ENCODE assay signal across 2 cellular contexts in the genomic region with DNA sequence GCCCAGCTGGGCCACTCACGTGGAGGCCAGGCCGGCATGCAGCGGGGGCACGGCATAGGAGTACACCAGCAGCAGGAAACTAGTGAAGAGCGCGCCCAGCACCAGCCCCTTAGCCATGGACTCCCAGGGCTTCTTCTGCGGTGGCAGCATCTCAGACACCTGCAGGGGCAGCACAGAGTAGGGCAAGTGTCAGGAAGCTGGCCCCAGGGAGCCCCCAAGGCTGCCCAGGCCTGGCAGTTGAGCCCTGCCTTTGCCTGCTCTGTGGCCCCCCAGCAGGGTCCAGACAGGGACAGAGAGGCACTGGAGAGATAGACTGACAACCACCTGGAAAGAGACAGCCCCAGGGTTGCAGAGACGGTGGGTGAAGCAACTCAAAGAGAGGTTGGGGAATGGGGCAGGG.
TF ChIP-seq lines count a peak whose summit lies in the region.

No MANE protein-coding gene starts in this region.

TF ChIP-seq in A549, 52 proteins besides CTCF, POLR2A, EP300 and RAD21 (continued from another document):
- TF ChIP-seq, protein P1, sequence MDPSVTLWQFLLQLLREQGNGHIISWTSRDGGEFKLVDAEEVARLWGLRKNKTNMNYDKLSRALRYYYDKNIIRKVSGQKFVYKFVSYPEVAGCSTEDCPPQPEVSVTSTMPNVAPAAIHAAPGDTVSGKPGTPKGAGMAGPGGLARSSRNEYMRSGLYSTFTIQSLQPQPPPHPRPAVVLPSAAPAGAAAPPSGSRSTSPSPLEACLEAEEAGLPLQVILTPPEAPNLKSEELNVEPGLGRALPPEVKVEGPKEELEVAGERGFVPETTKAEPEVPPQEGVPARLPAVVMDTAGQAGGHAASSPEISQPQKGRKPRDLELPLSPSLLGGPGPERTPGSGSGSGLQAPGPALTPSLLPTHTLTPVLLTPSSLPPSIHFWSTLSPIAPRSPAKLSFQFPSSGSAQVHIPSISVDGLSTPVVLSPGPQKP (IDR thresholded peaks at IDR 0.05; ENCODE audit: low read depth, low read length), result no peak
- no peak for TF ChIP-seq TFCP2L1 (CRISPR knock-in tag; IDR thresholded peaks at IDR 0.05)
- TF ChIP-seq HEYL (CRISPR knock-in tag; IDR thresholded peaks at IDR 0.05), result no peak
- TF ChIP-seq ZSCAN20 (CRISPR knock-in tag; IDR thresholded peaks at IDR 0.05), result no peak
- no peak for TF ChIP-seq RFX5 (IDR thresholded peaks at IDR 0.05)
- TF ChIP-seq GATA3 (IDR thresholded peaks at IDR 0.05; ENCODE audit: borderline replicate concordance), result no peak
- TF ChIP-seq RARB (CRISPR knock-in tag; IDR thresholded peaks at IDR 0.05), result no peak

TF ChIP-seq in HCT116, 20 proteins besides CTCF, POLR2A, EP300 and RAD21 (continued from another document):
- TF ChIP-seq ATF3 (IDR thresholded peaks at IDR 0.05), result no peak
- no peak for TF ChIP-seq JUND (IDR thresholded peaks at IDR 0.05)
- TF ChIP-seq CBX3 (IDR thresholded peaks at IDR 0.05; ENCODE audit: low read depth), result no peak
- TF ChIP-seq ZFX (IDR thresholded peaks at IDR 0.05), result no peak
- TF ChIP-seq SIN3A (IDR thresholded peaks at IDR 0.05; ENCODE audit: low read depth), result no peak
- TF ChIP-seq EZH2 (IDR thresholded peaks at IDR 0.05), result no peak
- no peak for TF ChIP-seq SP1 (IDR thresholded peaks at IDR 0.05; ENCODE audit: low read depth)
- TF ChIP-seq ZBTB33 (IDR thresholded peaks at IDR 0.05; ENCODE audit: extremely low read depth, insufficient replicate concordance, low read length), result no peak
- no peak for TF ChIP-seq TCF7L2 (IDR thresholded peaks at IDR 0.05; ENCODE audit: borderline replicate concordance, extremely low read depth, insufficient read depth, insufficient read length)
- no peak for TF ChIP-seq YY1 (IDR thresholded peaks at IDR 0.05; ENCODE audit: extremely low read depth, insufficient replicate concordance, low read depth, low read length)
- TF ChIP-seq EGR1 (IDR thresholded peaks at IDR 0.05; ENCODE audit: low read depth), result no peak
- no peak for TF ChIP-seq MAX (IDR thresholded peaks at IDR 0.05)
- TF ChIP-seq, protein P2, sequence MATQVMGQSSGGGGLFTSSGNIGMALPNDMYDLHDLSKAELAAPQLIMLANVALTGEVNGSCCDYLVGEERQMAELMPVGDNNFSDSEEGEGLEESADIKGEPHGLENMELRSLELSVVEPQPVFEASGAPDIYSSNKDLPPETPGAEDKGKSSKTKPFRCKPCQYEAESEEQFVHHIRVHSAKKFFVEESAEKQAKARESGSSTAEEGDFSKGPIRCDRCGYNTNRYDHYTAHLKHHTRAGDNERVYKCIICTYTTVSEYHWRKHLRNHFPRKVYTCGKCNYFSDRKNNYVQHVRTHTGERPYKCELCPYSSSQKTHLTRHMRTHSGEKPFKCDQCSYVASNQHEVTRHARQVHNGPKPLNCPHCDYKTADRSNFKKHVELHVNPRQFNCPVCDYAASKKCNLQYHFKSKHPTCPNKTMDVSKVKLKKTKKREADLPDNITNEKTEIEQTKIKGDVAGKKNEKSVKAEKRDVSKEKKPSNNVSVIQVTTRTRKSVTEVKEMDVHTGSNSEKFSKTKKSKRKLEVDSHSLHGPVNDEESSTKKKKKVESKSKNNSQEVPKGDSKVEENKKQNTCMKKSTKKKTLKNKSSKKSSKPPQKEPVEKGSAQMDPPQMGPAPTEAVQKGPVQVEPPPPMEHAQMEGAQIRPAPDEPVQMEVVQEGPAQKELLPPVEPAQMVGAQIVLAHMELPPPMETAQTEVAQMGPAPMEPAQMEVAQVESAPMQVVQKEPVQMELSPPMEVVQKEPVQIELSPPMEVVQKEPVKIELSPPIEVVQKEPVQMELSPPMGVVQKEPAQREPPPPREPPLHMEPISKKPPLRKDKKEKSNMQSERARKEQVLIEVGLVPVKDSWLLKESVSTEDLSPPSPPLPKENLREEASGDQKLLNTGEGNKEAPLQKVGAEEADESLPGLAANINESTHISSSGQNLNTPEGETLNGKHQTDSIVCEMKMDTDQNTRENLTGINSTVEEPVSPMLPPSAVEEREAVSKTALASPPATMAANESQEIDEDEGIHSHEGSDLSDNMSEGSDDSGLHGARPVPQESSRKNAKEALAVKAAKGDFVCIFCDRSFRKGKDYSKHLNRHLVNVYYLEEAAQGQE (IDR thresholded peaks at IDR 0.05; ENCODE audit: low read depth), result no peak
- no peak for TF ChIP-seq CEBPB (IDR thresholded peaks at IDR 0.05; ENCODE audit: low read depth)
- no peak for TF ChIP-seq SRF (IDR thresholded peaks at IDR 0.05; ENCODE audit: low read depth)
- no peak for TF ChIP-seq FOSL1 (IDR thresholded peaks at IDR 0.05; ENCODE audit: low read depth)
